Comparison of ENCODE assay signal across 24 cellular contexts in the genomic region with DNA sequence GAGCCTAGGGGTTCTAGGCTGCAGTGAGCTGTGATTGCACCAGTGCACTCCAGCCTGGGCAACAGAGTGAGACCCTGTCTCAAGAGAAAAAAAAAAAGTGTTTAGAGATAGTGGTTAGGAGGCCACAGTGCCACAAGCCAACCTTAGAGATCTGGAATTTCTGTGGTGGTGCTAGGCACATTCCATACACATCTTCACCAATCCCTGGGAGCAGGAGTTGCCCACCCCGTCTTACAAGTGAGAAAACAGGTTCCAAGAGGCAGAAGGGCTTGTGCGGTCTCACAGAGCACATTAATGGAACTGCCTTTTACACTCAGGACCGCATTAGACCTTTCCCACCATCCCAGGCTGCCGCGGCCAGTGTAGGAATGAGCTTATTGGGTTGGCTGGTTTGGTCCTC.
DNase-seq lines count a peak whose midpoint lies in the region; ATAC-seq, FAIRE-seq and TF ChIP-seq lines count a peak whose summit lies in the region.
"Had no signal": no experiment of that assay in that cellular context is flagged by ENCODE, and none has a peak within 500 bp of the region (broad histone marks: within the 10 kb centered on the region; RNA-seq: fewer than 3 reads in every experiment).

No MANE protein-coding gene starts in this region.

- no peak for TF ChIP-seq EP300 in stomach (IDR thresholded peaks at IDR 0.05)

- intact Hi-C loops in stomach (cut with DNase I; ENCODE audit: low total_unique reads), result no loop called here

- H3K36me3 ChIP-seq in RWPE2 (ENCODE audit: low read depth) (no peaks in the 10 kb centered on the region), stomach (no peaks in the 10 kb centered on the region)
- H3K36me3 ChIP-seq: BLaER1 had no signal

- H3K4me1 ChIP-seq in RWPE2 (ENCODE audit: insufficient read depth, poor library complexity, severe bottlenecking) (peaks cover 21% of the 10 kb centered on the region), stomach (peaks cover 0 to 10% (median 7%) of the 10 kb centered on the region in 4 donors)

- no peaks in the 10 kb centered on the region for H3K9me3 ChIP-seq in RWPE2 (ENCODE audit: severe bottlenecking)
- no peaks in the 10 kb centered on the region for H3K9me3 ChIP-seq in stomach
- H3K9me3 ChIP-seq: BLaER1 had no signal

- H3K4me3 ChIP-seq in AG10803 (ENCODE audit: low read length) (no peak overlapping the region), RWPE2 (ENCODE audit: severe bottlenecking) (no peak overlapping the region), stomach (no peak overlapping the region)
- H3K4me3 ChIP-seq: BLaER1, GM12878 had no signal

- H3K27ac ChIP-seq in RWPE2 (ENCODE audit: poor library complexity, severe bottlenecking) (peak overlapping the region; percentile 19), temporal lobe (ENCODE audit: low read depth, low read length) (peak overlapping the region; percentile 56), stomach (no peak overlapping the region)
- H3K27ac ChIP-seq: BLaER1, HL-60 had no signal

- TF ChIP-seq CTCF in AG10803 (conservative IDR thresholded peaks at IDR 0.05; ENCODE audit: low read length) (no peak), RWPE2 (IDR thresholded peaks at IDR 0.05; ENCODE audit: poor library complexity, severe bottlenecking) (no peak), stomach (IDR thresholded peaks at IDR 0.05) (no peak)

- no peak for ATAC-seq in RWPE2 (ENCODE audit: low read depth)
- ATAC-seq: GM12878, SK-N-SH treated with all-trans-retinoic acid at 6 μM for 48 hours had no signal

- H3K27me3 ChIP-seq in RWPE2 (ENCODE audit: insufficient read depth, poor library complexity, severe bottlenecking) (no peaks in the 10 kb centered on the region), stomach (peaks cover 0 to 14% (median 0%) of the 10 kb centered on the region in 3 donors)
- H3K27me3 ChIP-seq: BLaER1 had no signal

- 87 to 99% (median 91%) methylated on average over 5 of the region's 5 CpGs for WGBS in stomach, 5 donors

- TF ChIP-seq POLR2A in GM12892 (IDR thresholded peaks at IDR 0.05; ENCODE audit: low read depth, low read length), result no peak
- TF ChIP-seq POLR2A in stomach (IDR thresholded peaks at IDR 0.05), result no peak

- FAIRE-seq in GM12892 (lab: Jason Lieb, UNC), result no peak
- FAIRE-seq: GM12878 had no signal

- DNase-seq in AG10803 (ENCODE audit: low read depth), result peak; percentile 20
- no peak for DNase-seq in RWPE2 (ENCODE audit: low spot score)
- peak; percentile 80 for DNase-seq in islet precursor cell
- DNase-seq in NCI-H526 (lab: John Stamatoyannopoulos, UW), result no peak
- no peak for DNase-seq in GM12892 (ENCODE audit: insufficient read length)
- no peak for DNase-seq in stomach
- DNase-seq: CD4-positive, alpha-beta memory T cell; DMS153; H7; Kasumi-1; MM.1S; NCI-H1092 treated with DMSO at 0.1 percent for 48 hours; NCI-H146; NCI-H2029 treated with DMSO at 0.1 percent for 48 hours; NCI-H2171; NCI-H446 treated with DMSO at 0.1 percent for 48 hours; NCI-H748 treated with DMSO at 0.1 percent for 48 hours; OCI-M1; SHP77 treated with DMSO at 0.1 percent for 48 hours had no signal

Comparison
In these comparisons a context has a peak if more than half of its experiments do, and no peak if none do; other contexts are left out.
1. DNase-seq: peak in AG10803 (single experiment) and islet precursor cell (single experiment); none in RWPE2 (single experiment), NCI-H526 (0 of 2), GM12892 (single experiment) and stomach (single experiment).
2. H3K27ac ChIP-seq: peak in RWPE2 (single experiment) and temporal lobe (single experiment); none in stomach (0 of 5).